ENCODE assay signal across 8 cellular contexts in genomic region chr1:226064816-226065248, GRCh38. TPM values are rescaled to one million over a fixed set of nuclear protein-coding genes. Genes with fewer than 3 reads are reported as not detected.
DNase-seq lines count a peak whose midpoint lies in the region; ATAC-seq, FAIRE-seq and TF ChIP-seq lines count a peak whose summit lies in the region.

No MANE protein-coding gene starts in this region.

- no peak for TF ChIP-seq POLR2A in Peyer's patch (IDR thresholded peaks at IDR 0.05)

- peaks cover 0 to 43% (median 0%) of the 10 kb centered on the region in 3 donors for H3K36me3 ChIP-seq in Peyer's patch
- peaks cover 8 to 37% of the 10 kb centered on the region in 2 donors for H3K36me3 ChIP-seq in ascending aorta
- peaks cover 6 to 10% of the 10 kb centered on the region in 2 donors for H3K36me3 ChIP-seq in small intestine (ENCODE audit: control insufficient read depth in 2 of 2, insufficient read depth in 2 of 2, low read length in 2 of 2)

- H3K9me3 ChIP-seq in Peyer's patch (no peaks in the 10 kb centered on the region), ascending aorta (no peaks in the 10 kb centered on the region), iPS-18c (ENCODE audit: control insufficient read depth, insufficient read depth, low read length) (no peaks in the 10 kb centered on the region), small intestine (ENCODE audit: control insufficient read depth, low read depth) (no peaks in the 10 kb centered on the region)

- TF ChIP-seq CTCF in Peyer's patch (IDR thresholded peaks at IDR 0.05) (peak in 5 of 6 experiments; percentile 55 to 85 (median 80)), ascending aorta (IDR thresholded peaks at IDR 0.05) (peak; percentile 60 to 69 (median 62))

- FAIRE-seq in small intestine (lab: Jason Lieb, UNC): no peak

- DNase-seq in DMS53 treated with DMSO at 0.1 percent for 48 hours (lab: John Stamatoyannopoulos, UW; ENCODE audit: unreplicated experiment) (peak; percentile 49), HT1080 (ENCODE audit: low read depth) (peak; percentile 55), Peyer's patch (peak in 2 of 3 donors; percentile 58 to 80), ascending aorta (ENCODE audit: low spot score in 2 of 2) (peak in 1 of 2 donors; percentile 72), small intestine (peak; percentile 76), NCI-H187 (lab: John Stamatoyannopoulos, UW) (no peak)

- H3K4me1 ChIP-seq in Peyer's patch (peaks cover 0 to 60% (median 15%) of the 10 kb centered on the region in 4 donors), ascending aorta (peaks cover 0 to 39% of the 10 kb centered on the region in 2 donors), small intestine (ENCODE audit: control insufficient read depth in 2 of 2, insufficient read depth in 1 of 2, low read depth in 1 of 2, low read length in 1 of 2) (peaks cover 0 to 7% of the 10 kb centered on the region in 2 donors)

- intact Hi-C loops in ascending aorta (cut with DNase I): loop anchor here (1.0 to 5.0 kb wide), 3 partner anchors 56 to 183 kb away; partner anchors contain the start of genes ACBD3 and TMEM63A

- H3K27ac ChIP-seq in Peyer's patch (peak overlapping the region; percentile 3 to 99 (median 30)), ascending aorta (peak overlapping the region in 1 of 2 donors; percentile 97), small intestine (ENCODE audit: low read depth in 1 of 2, low read length in 1 of 2) (no peak overlapping the region)

- peak overlapping the region; percentile 59 to 84 (median 72) for H3K4me3 ChIP-seq in Peyer's patch
- peak overlapping the region; percentile 69 to 91 for H3K4me3 ChIP-seq in ascending aorta
- H3K4me3 ChIP-seq in iPS-18c (ENCODE audit: insufficient read depth, low read depth, low read length): peak overlapping the region; percentile 92; the same call in 1 of the 2 replicates
- peak overlapping the region in 1 of 2 donors; percentile 33 for H3K4me3 ChIP-seq in small intestine (ENCODE audit: low read depth in 1 of 2, low read length in 2 of 2)

- ATAC-seq in GM21528 (IDR thresholded peaks at IDR 0.05; ENCODE audit: low FRiP score, unreplicated experiment): no peak

- 1 to 2% (median 2%) methylated on average over 5 of the region's 5 CpGs for WGBS in small intestine, 3 donors

- H3K27me3 ChIP-seq in Peyer's patch (no peaks in the 10 kb centered on the region), ascending aorta (no peaks in the 10 kb centered on the region), small intestine (ENCODE audit: control insufficient read depth in 2 of 2, insufficient read depth in 2 of 2, low read length in 2 of 2) (no peaks in the 10 kb centered on the region)

RNA-seq across cellular contexts. Expression of gene H3-3A, which starts 2.3 kb away (rescaled TPM):
- total RNA-seq in HT1080 (2014; rRNA removed; shearing (Covaris generic)): 191 and 346 TPM in 2 replicates
- 637 and 691 TPM in 2 replicates for polyA plus RNA-seq in HT1080 (2015; cell fraction: cytosol; rRNA removed)
- polyA plus RNA-seq in HT1080 (2015; cell fraction: nucleus; rRNA removed): 318 and 369 TPM in 2 replicates
- 100 to 1,000 TPM; 202 to 340 (median 291) TPM for total RNA-seq in Peyer's patch
- total RNA-seq in ascending aorta: 214 TPM
- 1,000 to 10,000 TPM in 2 of 3 donors, 100 to 1,000 TPM in 1; 851 to 1,257 (median 1,018) TPM for polyA plus RNA-seq in small intestine

Comparison
In these comparisons a context has a peak if more than half of its experiments do, and no peak if none do; other contexts are left out.
1. DNase-seq: peak in DMS53 treated with DMSO at 0.1 percent for 48 hours (single experiment), HT1080 (single experiment), Peyer's patch (2 of 3) and small intestine (single experiment); none in NCI-H187 (0 of 2).
2. H3K27ac ChIP-seq: peak in Peyer's patch (4 of 4); none in small intestine (0 of 2).